Comparison of ENCODE assay signal across 1 cellular context in genomic region chr19:58498316-58499020, GRCh38.
TF ChIP-seq lines count a peak whose summit lies in the region.

No MANE protein-coding gene starts in this region.

TF ChIP-seq in HCT116, 20 proteins besides CTCF, POLR2A, EP300 and RAD21 (continued from another document):
- TF ChIP-seq REST (IDR thresholded peaks at IDR 0.05; ENCODE audit: low read depth), result no peak
